In genomic region chr9:134024828-134025605, GRCh38 we compare ENCODE assay signal across 8 cellular contexts.
DNase-seq lines count a peak whose midpoint lies in the region; ATAC-seq lines count a peak whose summit lies in the region.

Gene BRD3OS, plus strand, starts transcription at chr9:134025481. Its CDS starts 1,267 bp downstream, at chr9:134026748.

- peak; percentile 95 for DNase-seq in COR-L47 (lab: John Stamatoyannopoulos, UW)
- peak; percentile 92 for DNase-seq in HuH-7.5 (ENCODE audit: low spot score)
- DNase-seq in OCI-M1 (lab: John Stamatoyannopoulos, UW) = peak; percentile 98
- peak; percentile 86 for DNase-seq in activated T-cell treated with anti-CD3 and anti-CD28 coated beads for 1 hour (ENCODE audit: low read depth)
- DNase-seq in epidermal melanocyte (ENCODE audit: insufficient read length, low spot score) = peak; percentile 92
- peak; percentile 88 for DNase-seq in middle frontal gyrus (ENCODE audit: extremely low spot score, low spot score)
- DNase-seq in stimulated activated CD8-positive, alpha-beta memory T cell treated with anti-CD3 and anti-CD28 coated beads, Interleukin-2, amount 100 ng/mL, for 1 hour (ENCODE audit: low read depth in 2 of 2) = peak; percentile 71 to 83

- peak; percentile 67 for ATAC-seq in GM21515 (IDR thresholded peaks at IDR 0.05; ENCODE audit: unreplicated experiment)

Comparison
In these comparisons a context has a peak if more than half of its experiments do, and no peak if none do; other contexts are left out.
1. Peak in every context shown above with its lines: DNase-seq and ATAC-seq.